In genomic region chr3:64105816-64106215, GRCh38 we compare ENCODE assay signal across 13 cellular contexts.
"Had no signal": no experiment of that assay in that cellular context is flagged by ENCODE, and none has a peak within 500 bp of the region (broad histone marks: within the 10 kb centered on the region; RNA-seq: fewer than 3 reads in every experiment).

No MANE protein-coding gene starts in this region.

- H3K4me3 ChIP-seq: left ventricle myocardium inferior, testis had no signal

- H3K27me3 ChIP-seq: testis had no signal

- DNase-seq: activated CD4-positive, alpha-beta T cell treated with anti-CD3 and anti-CD28 coated beads for 36 hours; activated CD8-positive, alpha-beta memory T cell treated with anti-CD3 and anti-CD28 coated beads, Interleukin-2, amount 50 U/mL, for 48 hours; activated CD8-positive, alpha-beta T cell treated with anti-CD3 and anti-CD28 coated beads, Interleukin-2, amount 10 ng/mL, durations not matched to agents 7 days and 5 days; activated naive CD4-positive, alpha-beta T cell treated with Interleukin-2 at 50 U/mL for 16 hours; activated naive CD8-positive, alpha-beta T cell treated with anti-CD3 and anti-CD28 coated beads, Interleukin-2, amount 50 U/mL, for 24 hours; cortex of kidney; effector memory CD4-positive, alpha-beta T cell; hypothalamus; left ventricle myocardium inferior; mesendoderm; stimulated activated CD4-positive, alpha-beta T cell treated with anti-CD3 and anti-CD28 coated beads, Interleukin-4, amount 100 ng/mL, for 1 hour; stimulated activated naive CD8-positive, alpha-beta T cell treated with anti-CD3 and anti-CD28 coated beads, Interleukin-15, amount 100 ng/mL, for 72 hours; testis had no signal

- ATAC-seq: activated CD4-positive, alpha-beta T cell treated with anti-CD3 and anti-CD28 coated beads for 36 hours; activated CD8-positive, alpha-beta T cell treated with anti-CD3 and anti-CD28 coated beads, Interleukin-2, amount 10 ng/mL, durations not matched to agents 7 days and 5 days; activated naive CD8-positive, alpha-beta T cell treated with anti-CD3 and anti-CD28 coated beads, Interleukin-2, amount 50 U/mL, for 24 hours; stimulated activated naive CD8-positive, alpha-beta T cell treated with anti-CD3 and anti-CD28 coated beads, Interleukin-15, amount 100 ng/mL, for 72 hours had no signal

- H3K9me3 ChIP-seq: left ventricle myocardium inferior, testis had no signal
